In genomic region chr2:136764397-136765255, GRCh38 we compare ENCODE assay signal across 1 cellular context.
TF ChIP-seq lines count a peak whose summit lies in the region.

No MANE protein-coding gene starts in this region.

TF ChIP-seq in GM12878, 131 proteins besides CTCF, POLR2A, EP300 and RAD21 (continued from another document):
- no peak for TF ChIP-seq CBFB (IDR thresholded peaks at IDR 0.05; ENCODE audit: low read depth)
